14 cellular contexts compared by ENCODE assay signal in the genomic region with DNA sequence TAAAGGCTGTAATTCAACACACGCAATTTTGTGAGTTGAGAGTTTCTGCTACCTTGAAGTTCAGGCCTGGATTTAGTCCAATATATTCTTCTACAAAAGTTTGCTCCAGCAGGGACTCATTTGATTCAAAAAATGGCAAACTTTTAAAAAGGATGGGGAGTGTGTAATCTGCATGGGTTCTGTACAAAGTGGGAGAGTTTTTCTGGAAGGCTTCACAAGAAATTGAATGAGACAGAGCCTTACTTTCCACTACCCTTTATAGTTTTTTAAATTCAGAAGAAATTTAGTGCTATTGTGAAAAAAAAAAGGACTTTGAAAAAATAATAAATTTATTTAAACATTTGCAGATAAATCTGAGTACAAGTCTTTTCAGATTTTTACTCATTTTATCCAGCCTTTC.
"Had no signal": no experiment of that assay in that cellular context is flagged by ENCODE, and none has a peak within 500 bp of the region (broad histone marks: within the 10 kb centered on the region; RNA-seq: fewer than 3 reads in every experiment).

No MANE protein-coding gene starts in this region.

- H3K9me3 ChIP-seq: neutrophil, ovary had no signal

- ATAC-seq: heart left ventricle; naive thymus-derived CD4-positive, alpha-beta T cell; right cardiac atrium had no signal

- H3K36me3 ChIP-seq: neutrophil, ovary had no signal

- H3K27ac ChIP-seq: heart left ventricle, neutrophil, ovary had no signal

- H3K27ac Mint-ChIP-seq: naive thymus-derived CD4-positive, alpha-beta T cell; type B pancreatic cell had no signal

- H3K4me1 ChIP-seq: heart left ventricle had no signal

- FAIRE-seq: colon, frontal cortex, urothelium cell line had no signal

- H3K4me2 ChIP-seq: smooth muscle cell had no signal

- H3K4me3 Mint-ChIP-seq: naive thymus-derived CD4-positive, alpha-beta T cell; type B pancreatic cell had no signal

- H3K4me3 ChIP-seq: heart left ventricle, ovary, smooth muscle cell had no signal

- DNase-seq: heart left ventricle; hippocampal formation; kidney glomerular epithelial cell; naive thymus-derived CD4-positive, alpha-beta T cell; ovary; right cardiac atrium; stimulated activated CD4-positive, alpha-beta T cell treated with anti-CD3 and anti-CD28 coated beads, Interleukin-2, amount 100 ng/mL, for 48 hours; stimulated activated naive CD4-positive, alpha-beta T cell treated with Interleukin-2 at 50 U/mL for 16 hours had no signal

- H3K27me3 Mint-ChIP-seq: naive thymus-derived CD4-positive, alpha-beta T cell; type B pancreatic cell had no signal

- H3K9me3 Mint-ChIP-seq: type B pancreatic cell had no signal

- H3K27me3 ChIP-seq: heart left ventricle, neutrophil, ovary had no signal
